Comparison of ENCODE assay signal across 1 cellular context in genomic region chr2:32003791-32004190, GRCh38.
A peak's percentile ranks its signal among the peaks of the same experiment; 100 is the strongest.
TF ChIP-seq lines count a peak whose summit lies in the region.

No MANE protein-coding gene starts in this region.

TF ChIP-seq in HepG2, 621 proteins besides CTCF, POLR2A, EP300 and RAD21:
- TF ChIP-seq ZNF770 (CRISPR knock-in tag; IDR thresholded peaks at IDR 0.05) = peak; percentile 78
- no peak for TF ChIP-seq TFAP4 (IDR thresholded peaks at IDR 0.05; ENCODE audit: borderline replicate concordance, low read depth)
- no peak for TF ChIP-seq HOXA7 (CRISPR knock-in tag; IDR thresholded peaks at IDR 0.05)
- TF ChIP-seq ZNF275 (CRISPR knock-in tag; IDR thresholded peaks at IDR 0.05; ENCODE audit: borderline replicate concordance) = no peak
